ENCODE assay signal across 26 cellular contexts in the genomic region with DNA sequence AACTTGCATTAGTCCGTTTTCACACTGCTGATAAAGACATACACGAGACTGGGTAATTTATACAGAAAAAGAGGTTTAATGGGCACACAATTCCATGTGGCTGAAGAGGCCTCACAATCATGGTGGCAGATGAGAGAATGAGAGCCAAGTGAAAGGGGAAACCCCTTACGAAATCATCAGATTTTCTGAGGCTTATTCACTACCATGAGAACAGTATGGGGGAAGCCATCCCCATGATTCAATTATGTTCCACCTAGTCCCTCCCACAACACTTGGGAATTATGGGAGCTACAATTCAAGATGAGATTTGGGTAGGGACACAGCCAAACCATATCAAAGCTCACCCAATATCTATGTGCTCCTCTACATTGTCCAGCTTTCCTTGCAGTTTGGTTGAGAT.
"Had no signal": no experiment of that assay in that cellular context is flagged by ENCODE, and none has a peak within 500 bp of the region (broad histone marks: within the 10 kb centered on the region; RNA-seq: fewer than 3 reads in every experiment).

No MANE protein-coding gene starts in this region.

- H3K4me3 ChIP-seq: adrenal gland, esophagus squamous epithelium, gastroesophageal sphincter, hepatocyte, neural progenitor cell, suprapubic skin, tibial artery, upper lobe of right lung had no signal

- DNase-seq: activated B cell treated with CpG ODN at 0.5 μM for 24 hours; activated CD8-positive, alpha-beta memory T cell treated with anti-CD3 and anti-CD28 coated beads, Interleukin-2, amount 10 ng/mL, durations not matched to agents 7 days and 5 days; activated CD8-positive, alpha-beta T cell treated with anti-CD3 and anti-CD28 coated beads, Interleukin-2, amount 10 ng/mL, durations not matched to agents 7 days and 5 days; activated naive CD4-positive, alpha-beta T cell treated with anti-CD3 and anti-CD28 coated beads for 36 hours; activated naive CD8-positive, alpha-beta T cell treated with anti-CD3 and anti-CD28 coated beads for 36 hours; activated T-cell treated with anti-CD3 and anti-CD28 coated beads, Interleukin-2, amount 50 U/mL, for 48 hours; adrenal gland; brain microvascular endothelial cell; central memory CD4-positive, alpha-beta T cell; esophagus squamous epithelium; left colon; natural killer cell; occipital lobe; right cardiac atrium; stimulated activated CD4-positive, alpha-beta T cell treated with anti-CD3 and anti-CD28 coated beads, Interleukin-15, amount 100 ng/mL, for 24 hours; stimulated activated CD4-positive, alpha-beta T cell treated with anti-CD3 and anti-CD28 coated beads, Interleukin-2, amount 100 ng/mL, for 24 hours; stimulated activated naive CD4-positive, alpha-beta T cell; T-helper 1 cell; tibial artery; upper lobe of right lung had no signal

- H3K9me3 Mint-ChIP-seq: activated B cell treated with CpG ODN at 0.5 μM for 24 hours; natural killer cell; neural progenitor cell; T-helper 2 cell treated with Interferon-gamma antibody and Interleukin-4, amounts not matched to agents 5 μg/mL and 100 μg/mL, for 36 hours had no signal

- H3K36me3 Mint-ChIP-seq: activated CD8-positive, alpha-beta memory T cell treated with anti-CD3 and anti-CD28 coated beads, Interleukin-2, amount 10 ng/mL, durations not matched to agents 7 days and 5 days; activated naive CD8-positive, alpha-beta T cell treated with anti-CD3 and anti-CD28 coated beads for 36 hours; memory B cell; neural progenitor cell had no signal

- H3K4me3 Mint-ChIP-seq: activated B cell treated with CpG ODN at 0.5 μM for 24 hours; activated CD8-positive, alpha-beta memory T cell treated with anti-CD3 and anti-CD28 coated beads, Interleukin-2, amount 10 ng/mL, durations not matched to agents 7 days and 5 days; activated CD8-positive, alpha-beta T cell treated with anti-CD3 and anti-CD28 coated beads, Interleukin-2, amount 10 ng/mL, durations not matched to agents 7 days and 5 days; activated naive CD4-positive, alpha-beta T cell treated with anti-CD3 and anti-CD28 coated beads for 36 hours; activated naive CD8-positive, alpha-beta T cell treated with anti-CD3 and anti-CD28 coated beads for 36 hours; memory B cell; natural killer cell; neural progenitor cell; T-helper 2 cell treated with Interferon-gamma antibody and Interleukin-4, amounts not matched to agents 5 μg/mL and 100 μg/mL, for 36 hours had no signal

- ATAC-seq: activated CD8-positive, alpha-beta memory T cell treated with anti-CD3 and anti-CD28 coated beads, Interleukin-2, amount 10 ng/mL, durations not matched to agents 7 days and 5 days; activated CD8-positive, alpha-beta T cell treated with anti-CD3 and anti-CD28 coated beads, Interleukin-2, amount 10 ng/mL, durations not matched to agents 7 days and 5 days; gastroesophageal sphincter; left colon; natural killer cell; right cardiac atrium; upper lobe of right lung had no signal

- H3K27ac Mint-ChIP-seq: activated B cell treated with CpG ODN at 0.5 μM for 24 hours; activated CD8-positive, alpha-beta memory T cell treated with anti-CD3 and anti-CD28 coated beads, Interleukin-2, amount 10 ng/mL, durations not matched to agents 7 days and 5 days; activated CD8-positive, alpha-beta T cell treated with anti-CD3 and anti-CD28 coated beads, Interleukin-2, amount 10 ng/mL, durations not matched to agents 7 days and 5 days; activated naive CD4-positive, alpha-beta T cell treated with anti-CD3 and anti-CD28 coated beads for 36 hours; activated naive CD8-positive, alpha-beta T cell treated with anti-CD3 and anti-CD28 coated beads for 36 hours; memory B cell; natural killer cell; neural progenitor cell; T-helper 2 cell treated with Interferon-gamma antibody and Interleukin-4, amounts not matched to agents 5 μg/mL and 100 μg/mL, for 36 hours had no signal

- H3K4me1 Mint-ChIP-seq: activated B cell treated with CpG ODN at 0.5 μM for 24 hours; activated CD8-positive, alpha-beta memory T cell treated with anti-CD3 and anti-CD28 coated beads, Interleukin-2, amount 10 ng/mL, durations not matched to agents 7 days and 5 days; activated naive CD8-positive, alpha-beta T cell treated with anti-CD3 and anti-CD28 coated beads for 36 hours; memory B cell; natural killer cell; neural progenitor cell had no signal
